ENCODE assay signal across 21 cellular contexts in genomic region chr7:120553497-120553896, GRCh38.
DNase-seq lines count a peak whose midpoint lies in the region; ATAC-seq and TF ChIP-seq lines count a peak whose summit lies in the region.
"Had no signal": no experiment of that assay in that cellular context is flagged by ENCODE, and none has a peak within 500 bp of the region (broad histone marks: within the 10 kb centered on the region; RNA-seq: fewer than 3 reads in every experiment).

No MANE protein-coding gene starts in this region.

- TF ChIP-seq CTCF in GM10248 (IDR thresholded peaks at IDR 0.05; ENCODE audit: control extremely low read depth, extremely low read depth, low read depth, missing control alignments) (no peak), heart left ventricle (IDR thresholded peaks at IDR 0.05) (no peak), esophagus muscularis mucosa (IDR thresholded peaks at IDR 0.05) (no peak)

- no peaks in the 10 kb centered on the region for H3K36me3 ChIP-seq in heart left ventricle
- H3K36me3 ChIP-seq in esophagus muscularis mucosa = no peaks in the 10 kb centered on the region
- H3K36me3 ChIP-seq: ascending aorta, neural progenitor cell, Peyer's patch, right lobe of liver, tibial artery had no signal

- TF ChIP-seq POLR2A in heart left ventricle (IDR thresholded peaks at IDR 0.05) (no peak), esophagus muscularis mucosa (IDR thresholded peaks at IDR 0.05; ENCODE audit: low read depth) (no peak)

- H3K4me1 ChIP-seq in heart left ventricle (no peaks in the 10 kb centered on the region), esophagus muscularis mucosa (no peaks in the 10 kb centered on the region)
- H3K4me1 ChIP-seq: ascending aorta, neural progenitor cell, Peyer's patch, right lobe of liver, tibial artery had no signal

- CTCF ChIA-PET in GM10248 (lab: Yijun Ruan, JAX) = interaction anchor here (1.2 to 5.4 kb wide), 7 partner anchors 10 to 1282 kb away, joined by 3 to 41 read pairs (median 3); no protein-coding TSS in a partner anchor

- H3K27me3 ChIP-seq in heart left ventricle (peaks cover 0 to 14% (median 0%) of the 10 kb centered on the region in 9 donors), esophagus muscularis mucosa (no peaks in the 10 kb centered on the region)
- H3K27me3 ChIP-seq: ascending aorta, neural progenitor cell, Peyer's patch, right lobe of liver, tibial artery had no signal

- ATAC-seq in GM19043 (IDR thresholded peaks at IDR 0.05; ENCODE audit: low read depth, unreplicated experiment) (peak; percentile 41), HG02623 (IDR thresholded peaks at IDR 0.05; ENCODE audit: unreplicated experiment) (peak; percentile 38), HG03460 (IDR thresholded peaks at IDR 0.05; ENCODE audit: unreplicated experiment) (peak; percentile 38), heart left ventricle (no peak)
- ATAC-seq: right lobe of liver had no signal

- no peak overlapping the region for H3K27ac ChIP-seq in heart left ventricle
- H3K27ac ChIP-seq in esophagus muscularis mucosa (replicated peaks in 1 of 4) = no peak overlapping the region
- H3K27ac ChIP-seq: ascending aorta, epithelial cell of prostate, neural progenitor cell, Peyer's patch, right lobe of liver, tibial artery had no signal

- DNase-seq in GM10248 (ENCODE audit: extremely low spot score) (peak; percentile 10), heart left ventricle (no peak), NCI-H748 treated with DMSO at 0.1 percent for 48 hours (lab: John Stamatoyannopoulos, UW) (no peak), esophagus muscularis mucosa (ENCODE audit: extremely low spot score) (no peak)
- no peak for DNase-seq in activated effector memory CD4-positive, alpha-beta T cell treated with Interleukin-2 at 50 U/mL for 16 hours
- DNase-seq: activated B cell treated with CpG ODN at 0.5 μM for 24 hours; activated gamma-delta T cell; CD8-positive, alpha-beta memory T cell; kidney; NCI-H1930; NCI-H526; Peyer's patch; right lobe of liver; T-helper 1 cell; tibial artery had no signal

- intact Hi-C loops in heart left ventricle (cut with DNase I) = loop anchor here in 6 of 10 donors (10.0 kb wide), 3 partner anchors 619 to 1289 kb away; no protein-coding TSS in a partner anchor
- intact Hi-C loops in esophagus muscularis mucosa (cut with DNase I) = no loop called here

- TF ChIP-seq EP300 in esophagus muscularis mucosa (IDR thresholded peaks at IDR 0.05) = no peak

- POLR2A ChIA-PET in GM10248 (lab: Yijun Ruan, JAX) = no interaction called here

- WGBS in heart left ventricle, 4 donors = 0 to 25% (median 9%) methylated on average over 1 of the region's 1 CpG
- 35% methylated on average over 1 of the region's 1 CpG for WGBS in esophagus muscularis mucosa

- H3K9me3 ChIP-seq in heart left ventricle (no peaks in the 10 kb centered on the region), esophagus muscularis mucosa (no peaks in the 10 kb centered on the region)
- H3K9me3 ChIP-seq: ascending aorta, Peyer's patch, right lobe of liver, tibial artery had no signal

- H3K4me3 ChIP-seq in heart left ventricle (no peak overlapping the region), esophagus muscularis mucosa (no peak overlapping the region)
- H3K4me3 ChIP-seq: ascending aorta, neural progenitor cell, Peyer's patch, right lobe of liver, tibial artery had no signal

Comparison
In these comparisons a context has a peak if more than half of its experiments do, and no peak if none do; other contexts are left out.
1. ATAC-seq: peak in GM19043 (single experiment), HG02623 (single experiment) and HG03460 (single experiment); none in heart left ventricle (0 of 4).